ENCODE assay signal across 8 cellular contexts in genomic region chr4:2364654-2365053, GRCh38.
DNase-seq lines count a peak whose midpoint lies in the region; ATAC-seq and TF ChIP-seq lines count a peak whose summit lies in the region.

No MANE protein-coding gene starts in this region.

- peak overlapping the region; percentile 25 for H3K27ac Mint-ChIP-seq in central memory CD8-positive, alpha-beta T cell (ENCODE audit: low read depth)

- peak overlapping the region; percentile 60 for H3K4me3 ChIP-seq in AG09309 (ENCODE audit: control insufficient read depth, low read depth, low read length)
- peak overlapping the region; percentile 50 to 71 for H3K4me3 ChIP-seq in muscle layer of colon (ENCODE audit: low read depth in 1 of 2, low read length in 2 of 2)

- H3K4me1 ChIP-seq in muscle layer of colon (ENCODE audit: insufficient read depth, low read length) = peaks cover 7% of the 10 kb centered on the region

- H3K36me3 ChIP-seq in muscle layer of colon (ENCODE audit: insufficient read depth, low read length) = no peaks in the 10 kb centered on the region

- peak overlapping the region; percentile 75 for H3K4me3 Mint-ChIP-seq in central memory CD8-positive, alpha-beta T cell

- no peak for DNase-seq in AG09309 (ENCODE audit: low read depth)
- DNase-seq in central memory CD8-positive, alpha-beta T cell (ENCODE audit: low spot score in 2 of 2) = peak; percentile 38 to 46
- DNase-seq in stimulated activated naive CD4-positive, alpha-beta T cell (lab: John Stamatoyannopoulos, UW) = peak; percentile 35 to 74 (median 54)
- no peak for DNase-seq in SHP77 (lab: John Stamatoyannopoulos, UW)

- H3K27me3 Mint-ChIP-seq in central memory CD8-positive, alpha-beta T cell = no peaks in the 10 kb centered on the region

- H3K36me3 Mint-ChIP-seq in central memory CD8-positive, alpha-beta T cell (ENCODE audit: insufficient read depth) = peaks cover 4% of the 10 kb centered on the region

- peaks cover 8% of the 10 kb centered on the region for H3K9me3 Mint-ChIP-seq in central memory CD8-positive, alpha-beta T cell

- peaks cover 19% of the 10 kb centered on the region for H3K4me1 Mint-ChIP-seq in central memory CD8-positive, alpha-beta T cell

- ATAC-seq in activated CD4-positive, CD25-positive, alpha-beta regulatory T cell treated with anti-CD3 and anti-CD28 coated beads, Interleukin-2, amount 50 U/mL, for 24 hours = peak; percentile 81 to 87
- peak; percentile 82 for ATAC-seq in central memory CD8-positive, alpha-beta T cell (replicated peaks; ENCODE audit: extremely low read depth, poor library complexity, severe bottlenecking)
- ATAC-seq in HG02623 (IDR thresholded peaks at IDR 0.05; ENCODE audit: unreplicated experiment) = no peak
- ATAC-seq in GM21515 (IDR thresholded peaks at IDR 0.05; ENCODE audit: unreplicated experiment) = no peak

- H3K27me3 ChIP-seq in muscle layer of colon (ENCODE audit: control insufficient read depth in 1 of 2, insufficient read depth in 2 of 2, low read length in 2 of 2) = no peaks in the 10 kb centered on the region

- H3K27ac ChIP-seq in muscle layer of colon (ENCODE audit: low read depth, low read length) = peak overlapping the region; percentile 34

- H3K9me3 ChIP-seq in muscle layer of colon (ENCODE audit: low read length) = no peaks in the 10 kb centered on the region

- no peak for TF ChIP-seq CTCF in AG09309 (IDR thresholded peaks at IDR 0.05; ENCODE audit: control insufficient read depth, insufficient read depth, low read depth, low read length, missing control alignments)

- H3K9ac ChIP-seq in muscle layer of colon (ENCODE audit: low read length) = peak overlapping the region; percentile 33

Comparison
In these comparisons a context has a peak if more than half of its experiments do, and no peak if none do; other contexts are left out.
1. DNase-seq: peak in central memory CD8-positive, alpha-beta T cell (2 of 2) and stimulated activated naive CD4-positive, alpha-beta T cell (6 of 6); none in AG09309 (single experiment) and SHP77 (0 of 2).
2. ATAC-seq: peak in activated CD4-positive, CD25-positive, alpha-beta regulatory T cell treated with anti-CD3 and anti-CD28 coated beads, Interleukin-2, amount 50 U/mL, for 24 hours (2 of 2) and central memory CD8-positive, alpha-beta T cell (single experiment); none in HG02623 (single experiment) and GM21515 (single experiment).